8 cellular contexts compared by ENCODE assay signal in the genomic region with DNA sequence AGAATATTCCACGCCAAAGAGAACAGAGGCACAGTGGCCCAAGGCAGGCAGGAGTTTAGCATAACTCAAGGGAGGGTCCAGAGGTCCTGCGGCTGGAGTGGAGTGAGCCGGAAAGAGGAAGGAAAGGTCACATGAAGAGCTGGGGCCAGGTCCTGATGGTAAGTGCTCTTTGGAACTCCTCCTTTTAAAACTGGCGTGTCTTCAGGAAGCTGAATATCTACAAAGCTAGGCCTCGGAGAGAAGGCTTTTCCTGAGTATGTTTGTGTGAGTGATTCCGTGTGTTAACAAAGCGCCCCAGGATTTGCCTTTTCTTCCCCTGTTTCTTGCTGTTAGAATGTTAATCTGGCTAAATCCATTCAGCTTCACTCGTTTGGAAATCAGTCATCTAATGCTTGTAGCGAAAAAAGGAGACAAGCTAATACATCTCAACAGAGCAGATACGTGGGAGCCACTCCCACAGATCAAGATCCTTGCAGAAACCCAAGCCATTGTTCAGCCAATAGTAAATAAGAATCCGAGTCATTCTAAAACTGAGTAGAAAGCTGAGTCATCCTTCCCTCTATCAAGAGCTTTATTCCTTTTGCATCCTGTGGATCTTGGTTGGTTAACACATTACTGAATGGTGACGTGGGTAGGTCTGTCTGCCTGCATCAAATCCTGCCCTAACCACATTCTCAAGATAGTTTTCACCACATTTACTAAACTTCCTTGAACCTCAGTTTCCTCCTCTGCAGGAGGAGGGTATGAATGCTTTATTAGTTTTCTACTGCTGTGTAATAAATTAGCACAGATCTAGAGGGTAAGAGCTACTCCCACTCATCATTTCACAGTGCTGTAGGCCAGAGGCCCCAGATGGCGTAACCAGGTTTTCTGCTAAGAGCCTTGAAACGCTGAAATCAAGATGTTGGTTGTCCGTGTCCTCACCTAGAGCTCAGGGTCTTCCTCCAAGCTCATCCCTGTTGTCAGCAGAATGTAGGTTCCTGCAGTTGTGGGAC. TPM values are rescaled to one million over a fixed set of nuclear protein-coding genes. Genes with fewer than 3 reads are reported as not detected.
DNase-seq lines count a peak whose midpoint lies in the region; ATAC-seq and TF ChIP-seq lines count a peak whose summit lies in the region.

No MANE protein-coding gene starts in this region.

- no peaks in the 10 kb centered on the region for H3K9me3 Mint-ChIP-seq in T-cell

- no peak overlapping the region for H3K4me2 ChIP-seq in mesendoderm (ENCODE audit: low read length)

- WGBS in mesendoderm (ENCODE audit: extremely low coverage, insufficient coverage, low lambda C conversion rate): no CpG with 5 or more reads among the region's 15 CpGs

- no peaks in the 10 kb centered on the region for H3K27me3 ChIP-seq in mesendoderm (ENCODE audit: insufficient read depth, low read length, poor library complexity)

- in situ Hi-C loops in G401 (cut with HindIII; ENCODE audit: low sequenced_read_pairs): no loop called here

- H3K79me2 ChIP-seq in mesendoderm (ENCODE audit: control insufficient read depth, insufficient read depth, low read length): no peaks in the 10 kb centered on the region

- POLR2A ChIA-PET in T-cell (lab: Charles Lee): interaction anchor here (0.5 kb wide), 2 partner anchors 125 to 470 kb away, joined by 3 to 4 read pairs; no protein-coding TSS in a partner anchor

- peak overlapping the region; percentile 91 for H3K27ac ChIP-seq in mesendoderm (ENCODE audit: low read depth, low read length)

- H3K36me3 ChIP-seq in mesendoderm (ENCODE audit: control insufficient read depth, insufficient read depth, low read length): no peaks in the 10 kb centered on the region

- peak overlapping the region; percentile 12 for H2BK5ac ChIP-seq in mesendoderm (ENCODE audit: low read length)

- H3K27me3 Mint-ChIP-seq in T-cell: no peaks in the 10 kb centered on the region

- ATAC-seq in GM21381 (IDR thresholded peaks at IDR 0.05; ENCODE audit: unreplicated experiment): peak; percentile 82
- peak; percentile 67 for ATAC-seq in HG03571 (IDR thresholded peaks at IDR 0.05; ENCODE audit: unreplicated experiment)
- peak; percentile 77 to 91 (median 82) for ATAC-seq in T-cell (replicated peaks in 1 of 4)

- peak overlapping the region; percentile 38 for H3K9ac ChIP-seq in mesendoderm (ENCODE audit: low read length)

- H3K4ac ChIP-seq in mesendoderm (ENCODE audit: low read depth, low read length): peak overlapping the region; percentile 74

- TF ChIP-seq CTCF in choroid plexus epithelial cell (conservative IDR thresholded peaks at IDR 0.05; ENCODE audit: low read depth, low read length): no peak

- H2BK15ac ChIP-seq in mesendoderm (replicated peaks; ENCODE audit: low read depth): no peak overlapping the region

- H3K4me3 ChIP-seq in choroid plexus epithelial cell (ENCODE audit: low read depth, low read length) (no peak overlapping the region), mesendoderm (ENCODE audit: low read length) (no peak overlapping the region)

- CTCF ChIA-PET in T-cell (lab: Charles Lee): no interaction called here

- H4K8ac ChIP-seq in mesendoderm (ENCODE audit: low read depth, low read length): no peak overlapping the region

- peak overlapping the region; percentile 84 for H4K5ac ChIP-seq in mesendoderm (ENCODE audit: low read length)

- peak overlapping the region in 2 of 3 donors; percentile 37 to 46 for H3K4me3 Mint-ChIP-seq in T-cell

- peaks cover 8% of the 10 kb centered on the region for H3K4me1 ChIP-seq in mesendoderm (ENCODE audit: control insufficient read depth, low read depth, low read length)

- H3K27ac Mint-ChIP-seq in T-cell: peak overlapping the region; percentile 79 to 82

- no peaks in the 10 kb centered on the region for H3K79me1 ChIP-seq in mesendoderm (ENCODE audit: low read length)

- H3K4me1 Mint-ChIP-seq in T-cell: peaks cover 16 to 25% (median 23%) of the 10 kb centered on the region in 3 donors

- H2BK120ac ChIP-seq in mesendoderm (ENCODE audit: low read depth, low read length): peak overlapping the region; percentile 86

- DNase-seq in G401 (ENCODE audit: low spot score) (peak; percentile 57), T-cell (peak in 15 of 34 experiments; percentile 0 to 35 (median 5)), choroid plexus epithelial cell (ENCODE audit: low read depth) (peak; percentile 98), mesendoderm (peak; percentile 97), T-helper 9 cell (no peak), HuH-7 (ENCODE audit: low spot score) (no peak)

- H3K36me3 Mint-ChIP-seq in T-cell: no peaks in the 10 kb centered on the region

- H2AK5ac ChIP-seq in mesendoderm (ENCODE audit: low read length): no peak overlapping the region

- H3K23ac ChIP-seq in mesendoderm (ENCODE audit: low read length): peak overlapping the region; percentile 84

- H3K18ac ChIP-seq in mesendoderm (ENCODE audit: low read length): peak overlapping the region; percentile 24

- H3K56ac ChIP-seq in mesendoderm (ENCODE audit: low read length): peak overlapping the region; percentile 82

RNA-seq across cellular contexts. Expression of gene RBM47, which starts 43.2 kb away (rescaled TPM):
- 25.4 and 49.7 TPM in 2 replicates for total RNA-seq in G401 (2014; rRNA removed; shearing (Covaris generic))
- total RNA-seq in T-cell: 1 to 10 TPM in 1 of 5 donors, under 1 TPM in 4; 0.19 to 1.3 (median 0.79) TPM
- polyA plus RNA-seq in mesendoderm (2013, experiment 1 of 2): 50.9 TPM
- polyA plus RNA-seq in mesendoderm (2013, experiment 2 of 2): 51.8 TPM

Comparison
In these comparisons a context has a peak if more than half of its experiments do, and no peak if none do; other contexts are left out.
1. DNase-seq: peak in G401 (single experiment), choroid plexus epithelial cell (single experiment) and mesendoderm (single experiment); none in T-helper 9 cell (single experiment) and HuH-7 (single experiment).
2. RNA of gene RBM47, which starts 43.2 kb away (total RNA-seq): 25.4 to 49.7 TPM in G401; 0.19 to 1.3 TPM in T-cell; every median in the first group is over 10 times any median in the second.
3. Peak in every context shown above with its lines, with median percentiles within 50 percentile points of each other: ATAC-seq.